1 cellular context compared by ENCODE assay signal in the genomic region with DNA sequence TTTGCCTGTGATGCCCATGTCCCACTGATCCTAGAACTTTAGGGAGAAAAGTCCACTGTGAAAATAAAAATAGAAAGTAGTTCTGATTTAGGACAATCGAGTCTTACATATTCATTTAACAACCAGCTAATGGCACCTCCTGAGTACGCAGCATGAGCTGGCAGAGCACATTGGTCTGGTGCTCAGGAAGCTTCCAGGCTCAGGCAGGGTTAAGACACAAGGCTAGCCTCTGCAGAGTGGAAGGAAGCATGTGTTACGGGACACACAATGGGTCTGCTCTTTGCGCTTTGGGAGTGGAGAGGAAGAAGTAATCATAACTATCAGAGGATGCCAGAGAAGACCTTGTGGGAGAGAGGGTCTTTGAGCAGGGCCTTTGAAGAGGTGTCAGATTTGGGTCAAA.
TF ChIP-seq lines count a peak whose summit lies in the region.

No MANE protein-coding gene starts in this region.

TF ChIP-seq in H1, 55 proteins besides CTCF, POLR2A, EP300 and RAD21:
- TF ChIP-seq ZNF274 (IDR thresholded peaks at IDR 0.05; ENCODE audit: borderline replicate concordance, extremely low read depth, low read length) (no peak), TAF1 (IDR thresholded peaks at IDR 0.05; ENCODE audit: low read depth, low read length) (no peak), RNF2 (IDR thresholded peaks at IDR 0.05; ENCODE audit: borderline replicate concordance, low read depth, low read length, missing control alignments, poor library complexity, severe bottlenecking) (no peak), CBX8 (IDR thresholded peaks at IDR 0.05; ENCODE audit: borderline replicate concordance, low read depth, low read length) (no peak), NRF1 (IDR thresholded peaks at IDR 0.05; ENCODE audit: low read depth, low read length) (no peak), TAF7 (optimal IDR thresholded peaks at IDR 0.05; ENCODE audit: borderline replicate concordance, low read depth, low read length) (no peak), CREB1 (IDR thresholded peaks at IDR 0.05) (no peak), KDM5A (IDR thresholded peaks at IDR 0.05; ENCODE audit: low read length) (no peak), SIX5 (IDR thresholded peaks at IDR 0.05; ENCODE audit: low read depth, low read length) (no peak), HDAC6 (IDR thresholded peaks at IDR 0.05; ENCODE audit: low read depth, low read length) (no peak)
TF ChIP-seq in H1: peak in this region for 0.
